In the genomic region with DNA sequence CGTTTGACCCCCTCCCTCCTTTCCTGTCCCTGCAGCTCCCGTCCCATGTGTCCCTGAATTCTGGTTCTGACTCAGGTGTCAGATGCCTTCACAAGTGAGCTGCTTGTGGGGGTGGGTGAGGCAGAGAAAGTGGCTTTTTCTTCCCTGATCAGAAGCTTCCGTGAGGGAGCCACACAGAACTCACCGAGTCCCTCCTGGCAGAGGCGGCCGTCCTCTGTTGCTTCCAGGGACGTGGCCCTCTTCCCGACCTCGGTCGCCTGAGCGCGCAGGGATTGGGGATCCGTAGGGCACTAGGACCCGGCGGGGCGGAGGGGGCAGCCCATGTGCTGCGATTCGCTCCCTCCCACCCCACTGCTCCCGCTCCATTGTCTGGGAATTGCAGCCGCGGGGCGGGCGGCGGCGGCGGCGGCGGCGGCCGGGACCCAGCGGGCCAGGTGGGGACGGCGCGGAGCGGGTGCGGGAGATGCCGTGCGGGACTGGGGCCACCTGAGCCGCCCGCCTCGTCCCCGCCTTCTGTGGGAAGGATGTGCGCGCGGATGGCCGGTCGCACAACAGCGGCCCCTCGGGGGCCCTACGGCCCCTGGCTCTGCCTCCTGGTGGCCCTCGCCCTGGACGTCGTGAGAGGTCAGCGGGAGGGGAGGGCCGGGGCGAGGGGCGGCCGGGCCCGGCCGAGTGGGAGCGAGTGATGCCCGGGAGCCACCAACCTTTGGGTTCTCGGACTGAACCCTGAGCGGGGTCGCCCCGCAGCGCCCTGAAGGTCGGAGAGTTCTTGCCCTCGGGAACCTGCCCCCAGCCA, we compare ENCODE assay signal across 8 cellular contexts. TPM values are rescaled to one million over a fixed set of nuclear protein-coding genes. Genes with fewer than 3 reads are reported as not detected.
DNase-seq lines count a peak whose midpoint lies in the region; ATAC-seq and TF ChIP-seq lines count a peak whose summit lies in the region.

A gene with protein sequence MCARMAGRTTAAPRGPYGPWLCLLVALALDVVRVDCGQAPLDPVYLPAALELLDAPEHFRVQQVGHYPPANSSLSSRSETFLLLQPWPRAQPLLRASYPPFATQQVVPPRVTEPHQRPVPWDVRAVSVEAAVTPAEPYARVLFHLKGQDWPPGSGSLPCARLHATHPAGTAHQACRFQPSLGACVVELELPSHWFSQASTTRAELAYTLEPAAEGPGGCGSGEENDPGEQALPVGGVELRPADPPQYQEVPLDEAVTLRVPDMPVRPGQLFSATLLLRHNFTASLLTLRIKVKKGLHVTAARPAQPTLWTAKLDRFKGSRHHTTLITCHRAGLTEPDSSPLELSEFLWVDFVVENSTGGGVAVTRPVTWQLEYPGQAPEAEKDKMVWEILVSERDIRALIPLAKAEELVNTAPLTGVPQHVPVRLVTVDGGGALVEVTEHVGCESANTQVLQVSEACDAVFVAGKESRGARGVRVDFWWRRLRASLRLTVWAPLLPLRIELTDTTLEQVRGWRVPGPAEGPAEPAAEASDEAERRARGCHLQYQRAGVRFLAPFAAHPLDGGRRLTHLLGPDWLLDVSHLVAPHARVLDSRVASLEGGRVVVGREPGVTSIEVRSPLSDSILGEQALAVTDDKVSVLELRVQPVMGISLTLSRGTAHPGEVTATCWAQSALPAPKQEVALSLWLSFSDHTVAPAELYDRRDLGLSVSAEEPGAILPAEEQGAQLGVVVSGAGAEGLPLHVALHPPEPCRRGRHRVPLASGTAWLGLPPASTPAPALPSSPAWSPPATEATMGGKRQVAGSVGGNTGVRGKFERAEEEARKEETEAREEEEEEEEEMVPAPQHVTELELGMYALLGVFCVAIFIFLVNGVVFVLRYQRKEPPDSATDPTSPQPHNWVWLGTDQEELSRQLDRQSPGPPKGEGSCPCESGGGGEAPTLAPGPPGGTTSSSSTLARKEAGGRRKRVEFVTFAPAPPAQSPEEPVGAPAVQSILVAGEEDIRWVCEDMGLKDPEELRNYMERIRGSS (plus strand): TSS at position 351 of the 796 bp plus-strand sequence. CDS start 174 bp downstream, at position 525.

- intact Hi-C loops in left ventricle myocardium inferior (cut with micrococcal nuclease): no loop called here

- H4K8ac ChIP-seq in trophoblast cell (ENCODE audit: low read depth, low read length): peak within 1 kb of the TSS; percentile 72

- peak within 1 kb of the TSS; percentile 70 for H3K14ac ChIP-seq in trophoblast cell (ENCODE audit: low read length)

- H3K18ac ChIP-seq in trophoblast cell (ENCODE audit: low read length): peak within 1 kb of the TSS; percentile 50

- no CpG with 5 or more reads among the region's 69 CpGs for whole genome bisulfite sequencing in trophoblast cell (ENCODE audit: extremely low coverage, insufficient coverage, insufficient read length)

- H3K4me2 ChIP-seq in trophoblast cell (ENCODE audit: low read length): peak within 1 kb of the TSS; percentile 98

- in situ Hi-C loops in HAP-1 (cut with MboI; ENCODE audit: low sequenced_read_pairs): loop anchor here (25.0 kb wide), 1 partner anchor 812 kb away; no protein-coding TSS in a partner anchor

- H3K9me3 ChIP-seq in HAP-1 (no peaks in the 10 kb centered on the region), left ventricle myocardium inferior (replicated peaks) (no peaks in the 10 kb centered on the region), trophoblast cell (ENCODE audit: insufficient read depth, low read depth, low read length) (no peaks in the 10 kb centered on the region)

- peak within 1 kb of the TSS; percentile 83 for H3K9ac ChIP-seq in trophoblast cell (ENCODE audit: low read length)

- H3K27ac ChIP-seq in left ventricle myocardium inferior (replicated peaks) (peak within 1 kb of the TSS; percentile 54), trophoblast cell (ENCODE audit: low read depth, low read length) (no peak within 1 kb of the TSS)

- H2BK12ac ChIP-seq in trophoblast cell (ENCODE audit: low read length): peak within 1 kb of the TSS; percentile 23

- no peaks in the 10 kb centered on the region for H3K27me3 ChIP-seq in HAP-1 (ENCODE audit: low read depth)
- peaks cover 28% of the 10 kb centered on the region for H3K27me3 ChIP-seq in left ventricle myocardium inferior (ENCODE audit: low read depth)
- no peaks in the 10 kb centered on the region for H3K27me3 ChIP-seq in trophoblast cell (ENCODE audit: insufficient read depth, low read length)

- H3K4me3 ChIP-seq in HAP-1 (peak within 1 kb of the TSS; percentile 73), left ventricle myocardium inferior (peak within 1 kb of the TSS; percentile 78), trophoblast cell (ENCODE audit: low read depth, low read length) (peak within 1 kb of the TSS; percentile 92)

- H3K79me2 ChIP-seq in trophoblast cell (ENCODE audit: control insufficient read depth, insufficient read depth, low read length, poor library complexity): peaks cover 10% of the 10 kb centered on the region

- ATAC-seq in HG03196 (IDR thresholded peaks at IDR 0.05; ENCODE audit: unreplicated experiment): no peak

- peaks cover 34% of the 10 kb centered on the region for H3K36me3 ChIP-seq in HAP-1 (replicated peaks)
- peaks cover 39% of the 10 kb centered on the region for H3K36me3 ChIP-seq in left ventricle myocardium inferior
- H3K36me3 ChIP-seq in trophoblast cell (ENCODE audit: control insufficient read depth in 1 of 2, insufficient read depth in 2 of 2, low read length in 2 of 2): peaks cover 53 to 64% of the 10 kb centered on the region in 2 experiments

- peak within 1 kb of the TSS; percentile 40 for H3K23ac ChIP-seq in trophoblast cell (ENCODE audit: low read length)

- H3K4me1 ChIP-seq in HAP-1 (peaks cover 8% of the 10 kb centered on the region), left ventricle myocardium inferior (peaks cover 35% of the 10 kb centered on the region), trophoblast cell (ENCODE audit: control insufficient read depth in 1 of 2, insufficient read depth in 2 of 2, low read length in 2 of 2) (peaks cover 10 to 18% of the 10 kb centered on the region in 2 experiments)

- H2BK5ac ChIP-seq in trophoblast cell (ENCODE audit: low read depth, low read length, poor library complexity): peak within 1 kb of the TSS; percentile 59

- DNase-seq in DMS 273 treated with DMSO at 0.1 percent for 48 hours (lab: John Stamatoyannopoulos, UW) (peak; percentile 51), HAP-1 (ENCODE audit: low spot score in 2 of 2) (peak; percentile 82 to 91), NCI-H510A treated with DMSO at 0.1 percent for 48 hours (lab: John Stamatoyannopoulos, UW) (peak; percentile 60), anterior cingulate cortex (lab: John Stamatoyannopoulos, UW) (peak in 57 of 58 donors; percentile 34 to 88 (median 69)), left ventricle myocardium inferior (peak; percentile 74), trophoblast cell (peak; percentile 58 to 81)
- DNase-seq in activated effector memory CD4-positive, alpha-beta T cell treated with anti-CD3 and anti-CD28 coated beads, Interleukin-2, amount 50 U/mL, for 16 hours: no peak

- TF ChIP-seq CTCF in left ventricle myocardium inferior (IDR thresholded peaks at IDR 0.05; ENCODE audit: borderline replicate concordance): no peak

- peak within 1 kb of the TSS; percentile 90 for H4K91ac ChIP-seq in trophoblast cell (ENCODE audit: low read depth, low read length)

- peak within 1 kb of the TSS; percentile 86 for H2BK120ac ChIP-seq in trophoblast cell (ENCODE audit: insufficient read depth, low read length, poor library complexity)

- peak within 1 kb of the TSS; percentile 42 for H2AFZ ChIP-seq in trophoblast cell (ENCODE audit: insufficient read depth, low read length, poor library complexity)

- H3K79me1 ChIP-seq in trophoblast cell (ENCODE audit: low read length): peaks cover 10% of the 10 kb centered on the region

- peak within 1 kb of the TSS; percentile 56 for H3K4ac ChIP-seq in trophoblast cell (ENCODE audit: low read depth, low read length)

- peak within 1 kb of the TSS; percentile 41 for H4K12ac ChIP-seq in trophoblast cell (ENCODE audit: low read depth, low read length)

- peak within 1 kb of the TSS; percentile 45 for H2AK5ac ChIP-seq in trophoblast cell (ENCODE audit: low read length)

RNA-seq across cellular contexts. Expression of the gene that starts here (rescaled TPM):
- 6.4 TPM for total RNA-seq in left ventricle myocardium inferior
- polyA plus RNA-seq in trophoblast cell (2013): 77.9 and 87.2 TPM in 2 replicates
